In the genomic region with DNA sequence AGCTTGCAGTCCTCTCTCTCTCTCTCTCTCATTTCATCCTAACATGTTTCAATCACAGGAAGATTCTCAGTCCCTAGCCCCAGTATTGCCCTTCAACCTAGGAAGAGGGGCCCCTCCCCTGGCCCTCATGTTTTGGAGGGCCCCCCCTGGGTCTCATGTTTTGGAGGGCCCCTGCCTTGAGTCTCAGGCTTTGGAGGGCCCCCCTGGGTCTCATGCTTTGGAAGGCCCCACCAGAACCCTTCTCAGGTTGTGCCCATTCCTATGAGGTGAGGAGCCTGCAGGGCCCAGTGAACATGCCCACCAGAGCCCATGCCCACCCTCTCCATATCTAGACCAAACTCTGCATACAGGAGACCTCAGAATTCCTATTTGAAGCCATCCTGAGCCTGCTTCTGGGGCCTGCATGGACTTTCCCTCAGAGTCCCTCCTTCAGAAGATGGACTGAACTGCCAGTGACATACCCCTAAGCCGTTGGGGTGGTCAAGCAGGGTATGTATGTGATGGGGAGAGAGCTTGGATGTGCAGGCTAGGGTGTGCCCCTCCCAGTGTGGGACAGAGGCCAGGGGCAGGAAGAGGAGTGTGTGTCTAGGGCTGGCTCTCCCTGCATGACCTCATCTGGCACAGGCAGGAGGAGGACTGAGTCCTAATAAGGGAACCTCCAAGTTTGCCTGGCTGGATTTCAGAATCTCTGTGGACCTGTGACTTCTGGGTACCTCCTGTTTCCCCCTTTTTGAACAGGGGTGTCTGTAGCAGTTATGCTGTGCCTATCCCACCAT, we compare ENCODE assay signal across 10 cellular contexts. TPM values are rescaled to one million over a fixed set of nuclear protein-coding genes. Genes with fewer than 3 reads are reported as not detected.
DNase-seq lines count a peak whose midpoint lies in the region; ATAC-seq, FAIRE-seq and TF ChIP-seq lines count a peak whose summit lies in the region.
"Had no signal": no experiment of that assay in that cellular context is flagged by ENCODE, and none has a peak within 500 bp of the region (broad histone marks: within the 10 kb centered on the region; RNA-seq: fewer than 3 reads in every experiment).

No MANE protein-coding gene starts in this region.

- no peaks in the 10 kb centered on the region for H3K9me3 ChIP-seq in stomach

- no peak for TF ChIP-seq EP300 in stomach (IDR thresholded peaks at IDR 0.05)

- 60 to 91% (median 67%) methylated on average over 1 of the region's 1 CpG for WGBS in stomach, 5 donors

- TF ChIP-seq POLR2A in stomach (IDR thresholded peaks at IDR 0.05) = no peak

- peaks cover 0 to 17% (median 3%) of the 10 kb centered on the region in 4 donors for H3K4me1 ChIP-seq in stomach

- H3K36me3 ChIP-seq in bronchial epithelial cell (ENCODE audit: control insufficient read depth, insufficient read depth, low read length) (no peaks in the 10 kb centered on the region), stomach (no peaks in the 10 kb centered on the region)

- intact Hi-C loops in stomach (cut with DNase I; ENCODE audit: low total_unique reads) = no loop called here

- no peak for ATAC-seq in HG03097 (IDR thresholded peaks at IDR 0.05; ENCODE audit: low FRiP score, unreplicated experiment)
- ATAC-seq: natural killer cell had no signal

- H3K4me3 ChIP-seq in bronchial epithelial cell (ENCODE audit: low read depth, low read length) = no peak overlapping the region
- no peak overlapping the region for H3K4me3 ChIP-seq in stomach

- H3K27ac ChIP-seq in stomach = peak overlapping the region; percentile 18 to 55 (median 49)

- H3K27me3 ChIP-seq in bronchial epithelial cell (ENCODE audit: control insufficient read depth, insufficient read depth, low read length) (no peaks in the 10 kb centered on the region), stomach (no peaks in the 10 kb centered on the region)

- DNase-seq in HK-2 (ENCODE audit: unreplicated experiment) = peak; percentile 40
- peak; percentile 72 for DNase-seq in bronchial epithelial cell (ENCODE audit: low read depth)
- DNase-seq in iris pigment epithelial cell (ENCODE audit: low read depth) = peak; percentile 59
- peak; percentile 54 for DNase-seq in stomach
- no peak for DNase-seq in OCI-M1 (lab: John Stamatoyannopoulos, UW)
- no peak for DNase-seq in NCI-H526 (lab: John Stamatoyannopoulos, UW)
- no peak for DNase-seq in DMS153 (lab: John Stamatoyannopoulos, UW)
- DNase-seq: activated CD8-positive, alpha-beta memory T cell treated with anti-CD3 and anti-CD28 coated beads for 24 hours; natural killer cell had no signal

- no peak for FAIRE-seq in bronchial epithelial cell (lab: Jason Lieb, UNC)

- TF ChIP-seq CTCF in bronchial epithelial cell (IDR thresholded peaks at IDR 0.05; ENCODE audit: insufficient read depth, low read length, severe bottlenecking) (no peak), stomach (IDR thresholded peaks at IDR 0.05) (no peak)

RNA-seq across cellular contexts. Expression of gene VDAC2, which starts 8.1 kb away (rescaled TPM):
- total RNA-seq in bronchial epithelial cell (144 and 270 TPM in 2 replicates), stomach (100 to 1,000 TPM in 3 of 5 donors, 10 to 100 TPM in 2; 44.3 to 149 (median 128) TPM)
- 100 to 1,000 TPM; 140 to 202 (median 168) TPM for polyA plus RNA-seq in stomach

RNA-seq across cellular contexts. Expression of gene COMTD1, which starts 33.2 kb away (rescaled TPM):
- total RNA-seq in bronchial epithelial cell = 11.8 and 21.6 TPM in 2 replicates
- total RNA-seq in stomach = 100 to 1,000 TPM in 2 of 5 donors, 10 to 100 TPM in 3; 15.4 to 446 (median 71.4) TPM
- polyA plus RNA-seq in stomach = 100 to 1,000 TPM; 119 to 173 (median 137) TPM

Comparison
In these comparisons a context has a peak if more than half of its experiments do, and no peak if none do; other contexts are left out.
1. DNase-seq: peak in HK-2 (single experiment), bronchial epithelial cell (single experiment), iris pigment epithelial cell (single experiment) and stomach (single experiment); none in OCI-M1 (single experiment), NCI-H526 (0 of 2) and DMS153 (single experiment).